ENCODE assay signal across 26 cellular contexts in genomic region chr10:133354672-133355240, GRCh38. TPM values are rescaled to one million over a fixed set of nuclear protein-coding genes. Genes with fewer than 3 reads are reported as not detected.
"Had no signal": no experiment of that assay in that cellular context is flagged by ENCODE, and none has a peak within 500 bp of the region (broad histone marks: within the 10 kb centered on the region; RNA-seq: fewer than 3 reads in every experiment).

No MANE protein-coding gene starts in this region.

- H3K9ac ChIP-seq: KMS-11 had no signal

- H3K4me3 ChIP-seq: SJSA1, SK-N-MC had no signal

- ATAC-seq: Panc1, PC-3 had no signal

- H3K9me3 ChIP-seq: SJSA1 had no signal

- H3K4me2 ChIP-seq: KMS-11 had no signal

- DNase-seq: IMR-90; Kasumi-1; MM.1S; NCI-H1092 treated with DMSO at 0.1 percent for 48 hours; NCI-H1436; NCI-H187; NCI-H2029; NCI-H2081 treated with DMSO at 0.1 percent for 48 hours; NCI-H2171; NCI-H226; NCI-H446; NCI-H510A; NCI-H524 treated with DMSO at 0.1 percent for 48 hours; NCI-H69; NCI-H774; NK-92 treated with Interleukin-12 subunit alpha and Interleukin-12 subunit beta, amount 100 ng/mL, for 24 hours; PC-3; SIG-M5 had no signal

- H3K36me3 ChIP-seq: SJSA1 had no signal

- H3K27ac ChIP-seq: KMS-11, RWPE1, SJSA1, SK-N-MC had no signal

RNA-seq across cellular contexts. Expression of gene PRAP1, which starts 7.6 kb away (rescaled TPM):
- total RNA-seq: IMR-90, M059J, OCI-LY7, PC-3, SJSA1 had no signal
- polyA plus RNA-seq: IMR-90 had no signal

RNA-seq across cellular contexts. Expression of gene CALY, which starts 18.1 kb away (rescaled TPM):
- total RNA-seq: HT-29, IMR-90, M059J, OCI-LY7, PC-3, SJSA1 had no signal
